Comparison of ENCODE assay signal across 8 cellular contexts in the genomic region with DNA sequence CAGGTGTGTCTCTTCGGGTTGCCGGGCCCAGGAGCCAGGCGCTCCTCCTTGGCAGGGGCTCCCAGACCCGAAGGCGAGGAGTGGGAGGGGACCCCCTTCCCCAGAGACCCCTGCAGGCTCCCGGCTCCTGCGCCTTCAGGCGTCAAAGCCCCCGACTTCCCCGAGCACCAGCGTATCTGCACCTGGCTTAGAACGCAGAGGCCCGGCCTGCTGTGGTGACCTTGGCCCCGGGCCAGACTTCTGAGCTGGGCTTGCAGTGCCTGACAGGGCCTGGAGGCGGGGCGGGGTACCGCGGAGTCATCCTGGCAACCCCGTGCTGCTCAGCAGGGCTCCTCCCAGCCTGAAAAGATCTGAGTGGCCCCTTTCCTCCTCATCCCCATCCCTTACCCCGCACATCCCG. TPM values are rescaled to one million over a fixed set of nuclear protein-coding genes. Genes with fewer than 3 reads are reported as not detected.
A peak's percentile ranks its signal among the peaks of the same experiment; 100 is the strongest.
DNase-seq lines count a peak whose midpoint lies in the region; ATAC-seq and TF ChIP-seq lines count a peak whose summit lies in the region.

No MANE protein-coding gene starts in this region.

- no peaks in the 10 kb centered on the region for H3K9me3 Mint-ChIP-seq in nephron progenitor cell

- H3K9me3 ChIP-seq in uterus, result no peaks in the 10 kb centered on the region

- TF ChIP-seq CTCF in choroid plexus epithelial cell (conservative IDR thresholded peaks at IDR 0.05; ENCODE audit: low read depth, low read length), result no peak
- no peak for TF ChIP-seq CTCF in nephron progenitor cell (IDR thresholded peaks at IDR 0.05)
- no peak for TF ChIP-seq CTCF in uterus (IDR thresholded peaks at IDR 0.05)

- ATAC-seq in HG03175 (IDR thresholded peaks at IDR 0.05; ENCODE audit: unreplicated experiment), result no peak

- no peaks in the 10 kb centered on the region for H3K36me3 ChIP-seq in uterus

- peak overlapping the region; percentile 97 for H3K27ac Mint-ChIP-seq in nephron progenitor cell

- H3K4me3 ChIP-seq in choroid plexus epithelial cell (ENCODE audit: low read depth, low read length), result no peak overlapping the region
- no peak overlapping the region for H3K4me3 ChIP-seq in uterus

- peak overlapping the region; percentile 83 for H3K4me3 Mint-ChIP-seq in nephron progenitor cell

- H3K4me1 ChIP-seq in uterus, result no peaks in the 10 kb centered on the region

- H3K27ac ChIP-seq in uterus, result no peak overlapping the region

- peak; percentile 25 for DNase-seq in ELR (ENCODE audit: low read depth)
- DNase-seq in NCI-H128 (lab: John Stamatoyannopoulos, UW; ENCODE audit: unreplicated experiment), result peak; percentile 58
- peak; percentile 53 for DNase-seq in choroid plexus epithelial cell (ENCODE audit: low read depth)
- DNase-seq in nephron progenitor cell, result peak; percentile 75
- no peak for DNase-seq in NCI-H1694 treated with DMSO at 0.1 percent for 48 hours (lab: John Stamatoyannopoulos, UW)
- DNase-seq in effector CD8-positive, alpha-beta T cell (lab: John Stamatoyannopoulos, UW), result no peak
- DNase-seq in uterus, result no peak

- TF ChIP-seq POLR2A in uterus (IDR thresholded peaks at IDR 0.05), result no peak

- H3K36me3 Mint-ChIP-seq in nephron progenitor cell (ENCODE audit: low read depth), result no peaks in the 10 kb centered on the region

- H3K4me1 Mint-ChIP-seq in nephron progenitor cell, result peaks cover 100% of the 10 kb centered on the region

- intact Hi-C loops in uterus (cut with DNase I; ENCODE audit: low total_unique reads), result no loop called here

- H3K27me3 ChIP-seq in uterus, result peaks cover 0 to 4% of the 10 kb centered on the region in 2 donors

- H3K27me3 Mint-ChIP-seq in nephron progenitor cell (ENCODE audit: low read depth, poor library complexity), result no peaks in the 10 kb centered on the region

RNA-seq across cellular contexts. Expression of a gene that starts 27.0 kb away (rescaled TPM):
- 1 to 10 TPM in 1 of 4 donors, under 1 TPM in 1, not detected in 2; 0.73 to 5.5 TPM for total RNA-seq in uterus

Comparison
In these comparisons a context has a peak if more than half of its experiments do, and no peak if none do; other contexts are left out.
1. DNase-seq: peak in ELR (single experiment), NCI-H128 (single experiment), choroid plexus epithelial cell (single experiment) and nephron progenitor cell (single experiment); none in NCI-H1694 treated with DMSO at 0.1 percent for 48 hours (single experiment), effector CD8-positive, alpha-beta T cell (single experiment) and uterus (0 of 2).